In the genomic region with DNA sequence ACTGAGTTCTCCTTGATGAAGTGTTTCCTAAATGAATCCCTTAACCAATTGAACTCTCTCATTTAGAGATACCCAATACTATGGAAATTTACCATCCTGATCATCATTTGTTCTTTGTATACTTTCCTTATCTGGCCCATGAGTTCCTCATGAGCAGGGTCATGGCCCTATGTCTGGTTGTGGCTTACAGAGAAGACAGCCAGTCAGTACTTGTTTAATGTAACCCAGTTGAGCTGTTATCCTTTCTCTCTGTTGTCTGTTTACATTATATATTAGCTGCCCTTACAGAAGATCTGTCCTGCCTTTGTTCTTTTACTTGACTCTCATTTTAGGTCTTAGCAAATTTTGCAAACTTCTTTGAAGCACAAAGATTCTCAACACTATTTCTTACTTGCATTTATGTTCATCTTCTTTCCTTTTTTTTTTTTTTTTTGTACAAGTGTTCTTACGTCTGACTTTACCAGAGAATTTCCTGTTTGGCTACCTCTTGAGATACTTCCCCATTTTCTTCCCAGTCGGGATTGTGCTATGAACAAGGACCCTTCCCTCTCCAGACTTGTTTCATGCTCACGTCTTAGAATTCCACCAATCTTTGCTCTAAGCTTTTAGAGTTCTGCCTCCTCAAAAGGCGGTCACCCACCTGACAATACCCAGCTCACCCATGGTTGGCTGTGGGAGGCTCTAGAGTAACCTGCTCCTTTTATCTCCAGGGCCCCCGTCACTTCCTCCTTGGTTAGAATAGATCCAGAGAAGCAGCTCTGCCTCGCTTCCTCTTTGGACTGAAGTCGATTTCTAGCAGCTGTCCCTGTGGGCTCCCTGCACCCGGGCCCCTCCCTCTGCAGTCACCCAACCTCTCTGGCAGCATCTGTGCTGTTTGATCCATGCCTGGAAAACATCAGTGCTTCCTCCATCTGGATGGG, we compare ENCODE assay signal across 8 cellular contexts. TPM values are rescaled to one million over a fixed set of nuclear protein-coding genes. Genes with fewer than 3 reads are reported as not detected.
DNase-seq lines count a peak whose midpoint lies in the region; ATAC-seq and TF ChIP-seq lines count a peak whose summit lies in the region.

No MANE protein-coding gene starts in this region.

- H3K27ac Mint-ChIP-seq in T-cell: no peak overlapping the region

- peak; percentile 77 for ATAC-seq in HG03342 (IDR thresholded peaks at IDR 0.05; ENCODE audit: unreplicated experiment)
- peak; percentile 90 to 100 (median 96) for ATAC-seq in T-cell (replicated peaks in 1 of 4)
- peak; percentile 45 for ATAC-seq in Right ventricle myocardium inferior
- ATAC-seq in GM21526 (IDR thresholded peaks at IDR 0.05; ENCODE audit: low FRiP score, unreplicated experiment): no peak

- no peaks in the 10 kb centered on the region for H3K4me1 Mint-ChIP-seq in T-cell

- no peak for TF ChIP-seq POLR2A in ovary (IDR thresholded peaks at IDR 0.05)

- H3K4me3 Mint-ChIP-seq in T-cell: no peak overlapping the region

- DNase-seq in T-cell (peak in 33 of 34 experiments; percentile 19 to 82 (median 59)), Right ventricle myocardium inferior (ENCODE audit: missing footprints) (peak; percentile 74), ovary (no peak), NCI-H128 (lab: John Stamatoyannopoulos, UW; ENCODE audit: unreplicated experiment) (no peak), NCI-H2081 (lab: John Stamatoyannopoulos, UW) (no peak)
- peak; percentile 6 for DNase-seq in stimulated activated CD8-positive, alpha-beta memory T cell treated with anti-CD3 and anti-CD28 coated beads, Interleukin-12 subunit alpha, Interleukin-12 subunit beta, amount 100 ng/mL, for 4 hours (ENCODE audit: low read depth)

- H3K27ac ChIP-seq in ovary: no peak overlapping the region

- no peaks in the 10 kb centered on the region for H3K27me3 ChIP-seq in ovary

- no peaks in the 10 kb centered on the region for H3K27me3 Mint-ChIP-seq in T-cell

- 68 to 71% (median 69%) methylated on average over 8 of the region's 8 CpGs for WGBS in ovary, 3 donors

- CTCF ChIA-PET in T-cell (lab: Charles Lee): interaction anchor here in 1 of 2 donors (0.5 kb wide), 1 partner anchor 215 kb away, joined by 3 read pairs; no protein-coding TSS in a partner anchor

- no peaks in the 10 kb centered on the region for H3K4me1 ChIP-seq in ovary (ENCODE audit: insufficient read depth)

- TF ChIP-seq EP300 in ovary (IDR thresholded peaks at IDR 0.05): no peak

- H3K36me3 Mint-ChIP-seq in T-cell: no peaks in the 10 kb centered on the region

- no peaks in the 10 kb centered on the region for H3K9me3 ChIP-seq in ovary

- intact Hi-C loops in Right ventricle myocardium inferior (cut with DNase I): no loop called here
- intact Hi-C loops in ovary (cut with DNase I): no loop called here

- TF ChIP-seq CTCF in ovary (IDR thresholded peaks at IDR 0.05): no peak

- H3K4me3 ChIP-seq in ovary: no peak overlapping the region

- no peaks in the 10 kb centered on the region for H3K36me3 ChIP-seq in ovary

- POLR2A ChIA-PET in T-cell (lab: Charles Lee): interaction anchor here (0.7 kb wide), 2 partner anchors 169 to 176 kb away, joined by 3 to 6 read pairs; no protein-coding TSS in a partner anchor

- no peaks in the 10 kb centered on the region for H3K9me3 Mint-ChIP-seq in T-cell

RNA-seq across cellular contexts. Expression of gene RUNX1, which starts 53.6 kb away (rescaled TPM):
- total RNA-seq in T-cell (100 to 1,000 TPM in 3 of 5 donors, 10 to 100 TPM in 2; 87.0 to 117 (median 104) TPM), Right ventricle myocardium inferior (1.8 TPM), ovary (10 to 100 TPM in 6 of 7 donors, 1 to 10 TPM in 1; 6.9 to 27.4 (median 17.8) TPM)
- polyA plus RNA-seq in ovary: 10 to 100 TPM in 1 of 2 donors, 1 to 10 TPM in 1; 6.0 to 24.6 TPM

Comparison
In these comparisons a context has a peak if more than half of its experiments do, and no peak if none do; other contexts are left out.
1. DNase-seq: peak in T-cell (33 of 34), Right ventricle myocardium inferior (single experiment) and stimulated activated CD8-positive, alpha-beta memory T cell treated with anti-CD3 and anti-CD28 coated beads, Interleukin-12 subunit alpha, Interleukin-12 subunit beta, amount 100 ng/mL, for 4 hours (single experiment); none in ovary (0 of 5), NCI-H128 (single experiment) and NCI-H2081 (0 of 2).